8 cellular contexts compared by ENCODE assay signal in genomic region chr4:85127653-85128052, GRCh38.
DNase-seq lines count a peak whose midpoint lies in the region; ATAC-seq and TF ChIP-seq lines count a peak whose summit lies in the region.

No MANE protein-coding gene starts in this region.

- H3K9me3 ChIP-seq in naive thymus-derived CD4-positive, alpha-beta T cell (ENCODE audit: control insufficient read depth in 2 of 3, low read length in 3 of 3), result no peaks in the 10 kb centered on the region
- H3K9me3 ChIP-seq in vagina, result no peaks in the 10 kb centered on the region

- H3K4me1 Mint-ChIP-seq in chondrocyte (ENCODE audit: low read depth), result no peaks in the 10 kb centered on the region
- H3K4me1 Mint-ChIP-seq in naive thymus-derived CD4-positive, alpha-beta T cell, result no peaks in the 10 kb centered on the region

- no peaks in the 10 kb centered on the region for H3K36me3 ChIP-seq in naive thymus-derived CD4-positive, alpha-beta T cell (ENCODE audit: control insufficient read depth in 2 of 3, insufficient read depth in 3 of 3, low read length in 3 of 3)
- H3K36me3 ChIP-seq in vagina, result no peaks in the 10 kb centered on the region

- no peaks in the 10 kb centered on the region for H3K36me3 Mint-ChIP-seq in chondrocyte (ENCODE audit: low read depth)
- H3K36me3 Mint-ChIP-seq in naive thymus-derived CD4-positive, alpha-beta T cell, result no peaks in the 10 kb centered on the region

- TF ChIP-seq POLR2A in vagina (IDR thresholded peaks at IDR 0.05), result no peak

- intact Hi-C loops in naive thymus-derived CD4-positive, alpha-beta T cell (cut with micrococcal nuclease), result no loop called here
- intact Hi-C loops in vagina (cut with DNase I), result no loop called here

- CTCF ChIA-PET in naive thymus-derived CD4-positive, alpha-beta T cell (lab: Charles Lee), result interaction anchor here (0.8 kb wide), 1 partner anchor 23 kb away, joined by 6 read pairs; no protein-coding TSS in a partner anchor

- TF ChIP-seq CTCF in GM13976 (IDR thresholded peaks at IDR 0.05; ENCODE audit: borderline replicate concordance, control extremely low read depth, extremely low read depth, insufficient read depth, missing control alignments) (peak; percentile 38), chondrocyte (IDR thresholded peaks at IDR 0.05) (peak; percentile 63), vagina (IDR thresholded peaks at IDR 0.05) (no peak)

- H3K4me3 ChIP-seq in naive thymus-derived CD4-positive, alpha-beta T cell (ENCODE audit: low read length), result no peak overlapping the region
- no peak overlapping the region for H3K4me3 ChIP-seq in vagina

- no peak overlapping the region for H3K27ac ChIP-seq in naive thymus-derived CD4-positive, alpha-beta T cell (ENCODE audit: low read depth, low read length)
- H3K27ac ChIP-seq in vagina, result no peak overlapping the region

- H3K27me3 Mint-ChIP-seq in chondrocyte (ENCODE audit: low read depth), result peaks cover 6% of the 10 kb centered on the region
- no peaks in the 10 kb centered on the region for H3K27me3 Mint-ChIP-seq in naive thymus-derived CD4-positive, alpha-beta T cell

- peak; percentile 75 for ATAC-seq in HG02571 (IDR thresholded peaks at IDR 0.05; ENCODE audit: unreplicated experiment)
- ATAC-seq in naive thymus-derived CD4-positive, alpha-beta T cell, result peak; percentile 41

- H3K4me3 Mint-ChIP-seq in chondrocyte (ENCODE audit: unreplicated experiment), result no peak overlapping the region
- no peak overlapping the region for H3K4me3 Mint-ChIP-seq in naive thymus-derived CD4-positive, alpha-beta T cell

- H3K9me3 Mint-ChIP-seq in chondrocyte (ENCODE audit: low read depth), result peaks cover 3% of the 10 kb centered on the region
- peaks cover 0 to 9% (median 0%) of the 10 kb centered on the region in 11 donors for H3K9me3 Mint-ChIP-seq in naive thymus-derived CD4-positive, alpha-beta T cell

- in situ Hi-C loops in ACHN (cut with HindIII; ENCODE audit: low pct_ligation_motif_present, low pct_unique_long_range_greater_than_20kb, low sequenced_read_pairs), result no loop called here
- in situ Hi-C loops in GM13976 (cut with MboI; ENCODE audit: low sequenced_read_pairs, unreplicated experiment), result no loop called here

- POLR2A ChIA-PET in naive thymus-derived CD4-positive, alpha-beta T cell (lab: Charles Lee), result no interaction called here

- DNase-seq in ACHN, result peak; percentile 44
- DNase-seq in GM13976 (ENCODE audit: low spot score), result peak; percentile 47
- peak; percentile 32 for DNase-seq in M059J (ENCODE audit: low read depth)
- peak; percentile 44 for DNase-seq in chondrocyte (ENCODE audit: low spot score)
- DNase-seq in naive thymus-derived CD4-positive, alpha-beta T cell, result no peak
- DNase-seq in vagina (ENCODE audit: extremely low spot score in 2 of 2), result no peak
- no peak for DNase-seq in activated CD4-positive, CD25-positive, alpha-beta regulatory T cell treated with anti-CD3 and anti-CD28 coated beads, Interleukin-2, amount 50 U/mL, for 72 hours

- no peaks in the 10 kb centered on the region for H3K4me1 ChIP-seq in naive thymus-derived CD4-positive, alpha-beta T cell (ENCODE audit: control insufficient read depth in 2 of 2, insufficient read depth in 2 of 2, low read length in 2 of 2)
- no peaks in the 10 kb centered on the region for H3K4me1 ChIP-seq in vagina

- no peaks in the 10 kb centered on the region for H3K27me3 ChIP-seq in naive thymus-derived CD4-positive, alpha-beta T cell (ENCODE audit: control insufficient read depth in 2 of 2, insufficient read depth in 2 of 2, low read length in 2 of 2)
- no peaks in the 10 kb centered on the region for H3K27me3 ChIP-seq in vagina

- no peak overlapping the region for H3K27ac Mint-ChIP-seq in chondrocyte (ENCODE audit: unreplicated experiment)
- no peak overlapping the region for H3K27ac Mint-ChIP-seq in naive thymus-derived CD4-positive, alpha-beta T cell

Comparison
In these comparisons a context has a peak if more than half of its experiments do, and no peak if none do; other contexts are left out.
1. DNase-seq: peak in ACHN (single experiment), GM13976 (single experiment), M059J (single experiment) and chondrocyte (single experiment); none in naive thymus-derived CD4-positive, alpha-beta T cell (0 of 9), vagina (0 of 2) and activated CD4-positive, CD25-positive, alpha-beta regulatory T cell treated with anti-CD3 and anti-CD28 coated beads, Interleukin-2, amount 50 U/mL, for 72 hours (single experiment).
2. CTCF ChIP-seq: peak in GM13976 (single experiment) and chondrocyte (single experiment); none in vagina (0 of 3).